In the genomic region with DNA sequence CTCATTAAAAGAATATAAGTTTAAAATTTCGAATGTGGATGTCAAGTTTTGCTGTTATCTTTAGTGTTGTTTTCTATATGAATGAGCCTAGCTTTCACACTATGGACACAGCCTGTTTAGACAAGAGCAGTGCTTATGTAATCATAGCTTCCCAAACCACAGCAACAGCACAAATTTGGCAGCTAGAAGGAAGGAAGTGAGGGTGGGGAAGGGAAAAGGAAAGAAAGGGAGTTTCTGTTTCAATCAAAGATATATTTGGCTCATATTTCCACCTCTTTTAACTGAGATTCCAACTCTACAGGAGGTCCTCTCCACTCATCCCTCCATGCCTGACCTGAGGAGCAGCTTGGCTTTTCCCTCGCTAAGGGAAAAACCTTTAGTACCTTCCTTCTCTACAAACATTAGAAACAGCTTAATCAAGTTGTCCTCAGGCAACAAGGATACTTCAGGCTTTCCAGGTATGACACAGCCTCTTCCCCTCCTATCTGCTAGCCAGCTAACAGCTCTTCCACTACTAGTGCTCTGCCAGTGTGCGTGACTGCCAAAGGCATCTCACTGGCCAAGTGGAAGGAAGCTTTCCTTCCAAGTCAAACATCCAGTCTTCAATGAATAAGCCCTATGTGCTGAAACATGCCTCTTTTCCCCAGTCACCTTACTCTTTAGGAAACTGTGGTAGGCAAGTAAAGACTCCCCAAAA, we compare ENCODE assay signal across 9 cellular contexts.
DNase-seq lines count a peak whose midpoint lies in the region; ATAC-seq, FAIRE-seq and TF ChIP-seq lines count a peak whose summit lies in the region.
"Had no signal": no experiment of that assay in that cellular context is flagged by ENCODE, and none has a peak within 500 bp of the region (broad histone marks: within the 10 kb centered on the region; RNA-seq: fewer than 3 reads in every experiment).

No MANE protein-coding gene starts in this region.

- in situ Hi-C loops in HepG2 (cut with HindIII; ENCODE audit: extremely low pct_ligation_motif_present, low pct_unique_long_range_greater_than_20kb): no loop called here

- TF ChIP-seq CTCF in liver (IDR thresholded peaks at IDR 0.05; ENCODE audit: low read depth, low read length, missing input control) (no peak), HepG2 (CRISPR knock-in tag; IDR thresholded peaks at IDR 0.05) (no peak), lung (IDR thresholded peaks at IDR 0.05; ENCODE audit: control extremely low read depth, extremely low read depth) (no peak)

- H3K79me2 ChIP-seq in HepG2 (ENCODE audit: insufficient read depth, low read length): no peaks in the 10 kb centered on the region

- DNase-seq in HepG2 (ENCODE audit: low spot score) (no peak), adipocyte (ENCODE audit: low read depth) (peak; percentile 18), lung (ENCODE audit: low spot score) (no peak), GM12891 (ENCODE audit: insufficient read length, low spot score) (no peak), HuH-7.5 (ENCODE audit: low spot score) (no peak)
- DNase-seq: left colon had no signal

- ATAC-seq in HepG2: no peak
- peak; percentile 69 for ATAC-seq in lung (ENCODE audit: insufficient read depth, low FRiP score)
- no peak for ATAC-seq in HG03520 (IDR thresholded peaks at IDR 0.05; ENCODE audit: unreplicated experiment)
- no peak for ATAC-seq in HG02938 (IDR thresholded peaks at IDR 0.05; ENCODE audit: unreplicated experiment)

- TF ChIP-seq EP300 in HepG2 (IDR thresholded peaks at IDR 0.05; ENCODE audit: low read depth in 2 of 2, low read length in 2 of 2): no peak
- TF ChIP-seq EP300 in HepG2 (CRISPR knock-in tag; IDR thresholded peaks at IDR 0.05; ENCODE audit: borderline replicate concordance): no peak

- no peak overlapping the region for H2AFZ ChIP-seq in HepG2 (ENCODE audit: low read length)

- no peaks in the 10 kb centered on the region for H3K36me3 ChIP-seq in liver (ENCODE audit: control insufficient read depth in 4 of 4, insufficient read depth in 3 of 4, low read depth in 1 of 4, low read length in 3 of 4)
- H3K36me3 ChIP-seq in HepG2 (replicated peaks in 1 of 2; ENCODE audit: control insufficient read depth in 1 of 2, insufficient read depth in 2 of 2, low read length in 2 of 2): no peaks in the 10 kb centered on the region
- no peaks in the 10 kb centered on the region for H3K36me3 ChIP-seq in adipocyte (ENCODE audit: control insufficient read depth, insufficient read depth, low read length, severe bottlenecking)
- H3K36me3 ChIP-seq in lung (ENCODE audit: control insufficient read depth in 2 of 2, insufficient read depth in 2 of 2, low read length in 2 of 2): no peaks in the 10 kb centered on the region

- no peak for TF ChIP-seq RAD21 in liver (IDR thresholded peaks at IDR 0.05)
- no peak for TF ChIP-seq RAD21 in HepG2 (CRISPR knock-in tag; IDR thresholded peaks at IDR 0.05)

- H3K4me2 ChIP-seq in HepG2 (ENCODE audit: low read depth, low read length): no peak overlapping the region

- POLR2A ChIA-PET in HepG2 (lab: Yijun Ruan, JAX): no interaction called here

- CTCF ChIA-PET in HepG2 (lab: Yijun Ruan, JAX; ENCODE audit: low intra/inter-chr PET ratio, low total read pairs): no interaction called here

- TF ChIP-seq POLR2A in HepG2 (IDR thresholded peaks at IDR 0.05; ENCODE audit: insufficient read depth in 1 of 2, low read depth in 2 of 2, low read length in 2 of 2) (no peak), GM12891 (IDR thresholded peaks at IDR 0.05; ENCODE audit: low read depth, low read length) (no peak)

- H4K20me1 ChIP-seq in HepG2 (ENCODE audit: insufficient read depth, low read length): no peaks in the 10 kb centered on the region

- no peak for FAIRE-seq in HepG2 (lab: Jason Lieb, UNC)
- FAIRE-seq in GM12891 (lab: Jason Lieb, UNC): no peak

- H3K27ac ChIP-seq in liver (ENCODE audit: low read depth in 1 of 2, low read length in 2 of 2) (peak overlapping the region in 1 of 2 donors; percentile 10), HepG2 (ENCODE audit: extremely low read length, insufficient read depth, low read length) (no peak overlapping the region), lung (ENCODE audit: low read depth in 1 of 2, low read length in 1 of 2) (peak overlapping the region; percentile 41 to 66)

- intact Hi-C loops in HepG2 (cut with micrococcal nuclease; ENCODE audit: unreplicated experiment): no loop called here

- H3K4me3 ChIP-seq in liver (ENCODE audit: low read depth in 1 of 3, low read length in 3 of 3) (no peak overlapping the region), HepG2 (replicated peaks in 1 of 3; ENCODE audit: insufficient read depth in 1 of 3, low read depth in 2 of 3, low read length in 3 of 3) (no peak overlapping the region), adipocyte (ENCODE audit: low read length) (no peak overlapping the region), lung (no peak overlapping the region)

- 71% methylated on average over 3 of the region's 3 CpGs for WGBS in liver
- 66% methylated on average over 3 of the region's 3 CpGs for WGBS in HepG2 (ENCODE audit: low lambda C conversion rate)
- WGBS in lung, 2 donors: 48 to 64% methylated on average over 3 of the region's 3 CpGs

- H3K9ac ChIP-seq in liver (ENCODE audit: low read depth in 1 of 2, low read length in 2 of 2): no peak overlapping the region
- no peak overlapping the region for H3K9ac ChIP-seq in HepG2 (ENCODE audit: insufficient read depth, low read depth, low read length)
- no peak overlapping the region for H3K9ac ChIP-seq in adipocyte (ENCODE audit: low read length)

- H3K9me3 ChIP-seq in liver (ENCODE audit: control insufficient read depth in 4 of 4, low read length in 3 of 4): no peaks in the 10 kb centered on the region
- no peaks in the 10 kb centered on the region for H3K9me3 ChIP-seq in HepG2 (ENCODE audit: low read length)
- H3K9me3 ChIP-seq in adipocyte (ENCODE audit: control insufficient read depth, low read length): no peaks in the 10 kb centered on the region
- H3K9me3 ChIP-seq in lung (ENCODE audit: control insufficient read depth in 2 of 2, insufficient read depth in 1 of 2, low read length in 1 of 2): no peaks in the 10 kb centered on the region

- BruUV-seq in HepG2 (replicated peaks; lab: Mats Ljungman, UMichigan): no TSS peak

- H3K4me1 ChIP-seq in liver (ENCODE audit: control insufficient read depth in 4 of 4, insufficient read depth in 4 of 4, low read length in 3 of 4) (no peaks in the 10 kb centered on the region), HepG2 (ENCODE audit: insufficient read depth, low read length) (peaks cover 16% of the 10 kb centered on the region), adipocyte (ENCODE audit: control insufficient read depth, insufficient read depth, low read length) (peaks cover 11% of the 10 kb centered on the region), lung (ENCODE audit: control insufficient read depth in 2 of 2, insufficient read depth in 2 of 2, low read length in 2 of 2) (peaks cover 1 to 7% of the 10 kb centered on the region in 2 donors)

- no peaks in the 10 kb centered on the region for H3K27me3 ChIP-seq in liver (ENCODE audit: control insufficient read depth in 4 of 4, insufficient read depth in 4 of 4, low read length in 3 of 4)
- no peaks in the 10 kb centered on the region for H3K27me3 ChIP-seq in HepG2 (ENCODE audit: control insufficient read depth in 1 of 2, insufficient read depth in 2 of 2, low read length in 2 of 2)
- H3K27me3 ChIP-seq in adipocyte (replicated peaks; ENCODE audit: control insufficient read depth, insufficient read depth, low read length): no peaks in the 10 kb centered on the region
- no peaks in the 10 kb centered on the region for H3K27me3 ChIP-seq in lung (ENCODE audit: control insufficient read depth, insufficient read depth)

TF ChIP-seq in liver, 16 proteins besides CTCF, POLR2A, EP300 and RAD21:
- TF ChIP-seq FOXA2 (IDR thresholded peaks at IDR 0.05): no peak
- TF ChIP-seq, protein P1, sequence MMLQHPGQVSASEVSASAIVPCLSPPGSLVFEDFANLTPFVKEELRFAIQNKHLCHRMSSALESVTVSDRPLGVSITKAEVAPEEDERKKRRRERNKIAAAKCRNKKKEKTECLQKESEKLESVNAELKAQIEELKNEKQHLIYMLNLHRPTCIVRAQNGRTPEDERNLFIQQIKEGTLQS (IDR thresholded peaks at IDR 0.05): no peak
- TF ChIP-seq NR2F2 (IDR thresholded peaks at IDR 0.05): no peak
- no peak for TF ChIP-seq RXRA (IDR thresholded peaks at IDR 0.05)
- peak in 1 of 2 donors; percentile 24 for TF ChIP-seq EGR1 (IDR thresholded peaks at IDR 0.05; ENCODE audit: low read depth in 2 of 2)
- TF ChIP-seq, protein P2, sequence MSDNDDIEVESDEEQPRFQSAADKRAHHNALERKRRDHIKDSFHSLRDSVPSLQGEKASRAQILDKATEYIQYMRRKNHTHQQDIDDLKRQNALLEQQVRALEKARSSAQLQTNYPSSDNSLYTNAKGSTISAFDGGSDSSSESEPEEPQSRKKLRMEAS (IDR thresholded peaks at IDR 0.05): peak; percentile 57

TF ChIP-seq in HepG2, 621 proteins besides CTCF, POLR2A, EP300 and RAD21 (continues in another document):
- no peak for TF ChIP-seq PLRG1 (conservative IDR thresholded peaks at IDR 0.05)
- no peak for TF ChIP-seq TEAD2 (CRISPR knock-in tag; IDR thresholded peaks at IDR 0.05)
- TF ChIP-seq, protein P3, sequence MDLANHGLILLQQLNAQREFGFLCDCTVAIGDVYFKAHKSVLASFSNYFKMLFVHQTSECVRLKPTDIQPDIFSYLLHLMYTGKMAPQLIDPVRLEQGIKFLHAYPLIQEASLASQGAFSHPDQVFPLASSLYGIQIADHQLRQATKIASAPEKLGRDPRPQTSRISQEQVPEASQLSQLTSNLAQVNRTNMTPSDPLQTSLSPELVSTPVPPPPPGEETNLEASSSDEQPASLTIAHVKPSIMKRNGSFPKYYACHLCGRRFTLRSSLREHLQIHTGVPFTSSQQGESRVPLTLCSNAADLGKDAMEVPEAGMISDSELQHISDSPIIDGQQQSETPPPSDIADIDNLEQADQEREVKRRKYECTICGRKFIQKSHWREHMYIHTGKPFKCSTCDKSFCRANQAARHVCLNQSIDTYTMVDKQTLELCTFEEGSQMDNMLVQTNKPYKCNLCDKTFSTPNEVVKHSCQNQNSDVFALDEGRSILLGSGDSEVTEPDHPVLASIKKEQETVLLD (CRISPR knock-in tag; IDR thresholded peaks at IDR 0.05; ENCODE audit: low read depth): no peak

TF ChIP-seq in GM12891, 5 proteins besides CTCF, POLR2A, EP300 and RAD21:
- TF ChIP-seq SPI1 (IDR thresholded peaks at IDR 0.05; ENCODE audit: low read depth, low read length) (no peak), POLR2AphosphoS5 (IDR thresholded peaks at IDR 0.05; ENCODE audit: low read depth, low read length) (no peak), TAF1 (IDR thresholded peaks at IDR 0.05; ENCODE audit: low read depth, low read length) (no peak), POU2F2 (IDR thresholded peaks at IDR 0.05; ENCODE audit: low read depth, low read length) (no peak), PAX5 (IDR thresholded peaks at IDR 0.05; ENCODE audit: insufficient read depth, low read length, severe bottlenecking) (no peak)
